In genomic region chr3:25719321-25719720, GRCh38 we compare ENCODE assay signal across 20 cellular contexts.
"Had no signal": no experiment of that assay in that cellular context is flagged by ENCODE, and none has a peak within 500 bp of the region (broad histone marks: within the 10 kb centered on the region; RNA-seq: fewer than 3 reads in every experiment).

No MANE protein-coding gene starts in this region.

- ATAC-seq: activated CD4-positive, CD25-positive, alpha-beta regulatory T cell treated with anti-CD3 and anti-CD28 coated beads, Interleukin-2, amount 50 U/mL, for 24 hours; activated CD8-positive, alpha-beta T cell treated with anti-CD3 and anti-CD28 coated beads for 36 hours; activated T-cell treated with anti-CD3 and anti-CD28 coated beads, Interleukin-2, amount 50 U/mL, for 72 hours; Right ventricle myocardium inferior had no signal

- DNase-seq: activated CD4-positive, alpha-beta T cell treated with anti-CD3 and anti-CD28 coated beads for 4 hours; activated CD8-positive, alpha-beta memory T cell treated with anti-CD3 and anti-CD28 coated beads, Interleukin-2, amount 50 U/mL, for 4 hours; activated CD8-positive, alpha-beta T cell treated with anti-CD3 and anti-CD28 coated beads for 36 hours; activated gamma-delta T cell treated with Interleukin-2 at 50 U/mL for 16 hours; activated naive CD4-positive, alpha-beta T cell treated with anti-CD3 and anti-CD28 coated beads, Interleukin-2, amount 10 ng/mL, durations not matched to agents 7 days and 5 days; activated naive CD8-positive, alpha-beta T cell treated with anti-CD3 and anti-CD28 coated beads for 36 hours; activated T-cell treated with anti-CD3 and anti-CD28 coated beads, Interleukin-2, amount 50 U/mL, for 72 hours; caudate nucleus; Kasumi-1; KBM-7; NCI-H1048; NCI-H1694 treated with DMSO at 0.1 percent for 48 hours; NCI-H2029 treated with DMSO at 0.1 percent for 48 hours; NCI-H345; NCI-H510A; NCI-H526 treated with DMSO at 0.1 percent for 48 hours; RPMI8226; SK-N-SH had no signal

- H3K9me3 ChIP-seq: SK-N-SH had no signal

- H3K9me2 ChIP-seq: SK-N-SH had no signal

- H3K9ac ChIP-seq: SK-N-SH had no signal

- H3K4me2 ChIP-seq: SK-N-SH had no signal
